ENCODE assay signal across 1 cellular context in genomic region chr2:112113354-112113753, GRCh38. TPM values are rescaled to one million over a fixed set of nuclear protein-coding genes. Genes with fewer than 3 reads are reported as not detected.
"Had no signal": no experiment of that assay in that cellular context is flagged by ENCODE, and none has a peak within 500 bp of the region (broad histone marks: within the 10 kb centered on the region; RNA-seq: fewer than 3 reads in every experiment).

No MANE protein-coding gene starts in this region.

RNA-seq across cellular contexts. Expression of gene FBLN7, which starts 24.8 kb away (rescaled TPM):
- polyA plus RNA-seq: keratinocyte had no signal
